In genomic region chr17:58289869-58290268, GRCh38 we compare ENCODE assay signal across 24 cellular contexts. TPM values are rescaled to one million over a fixed set of nuclear protein-coding genes. Genes with fewer than 3 reads are reported as not detected.
DNase-seq lines count a peak whose midpoint lies in the region; ATAC-seq and TF ChIP-seq lines count a peak whose summit lies in the region.
"Had no signal": no experiment of that assay in that cellular context is flagged by ENCODE, and none has a peak within 500 bp of the region (broad histone marks: within the 10 kb centered on the region; RNA-seq: fewer than 3 reads in every experiment).

No MANE protein-coding gene starts in this region.

- H3K9me3 ChIP-seq in upper lobe of left lung = no peaks in the 10 kb centered on the region
- H3K9me3 ChIP-seq: body of pancreas, suprapubic skin had no signal

- H3K27ac ChIP-seq in upper lobe of left lung = no peak overlapping the region
- H3K27ac ChIP-seq: body of pancreas, suprapubic skin had no signal

- no peak overlapping the region for H3K27ac Mint-ChIP-seq in osteocyte (ENCODE audit: unreplicated experiment)
- H3K27ac Mint-ChIP-seq in activated CD4-positive, alpha-beta T cell treated with anti-CD3 and anti-CD28 coated beads, Interleukin-2, amount 10 ng/mL, durations not matched to agents 24 days and 14 days = no peak overlapping the region
- H3K27ac Mint-ChIP-seq: activated CD8-positive, alpha-beta T cell treated with anti-CD3 and anti-CD28 coated beads for 36 hours; activated naive CD8-positive, alpha-beta T cell; natural killer cell treated with Interleukin-12 subunit alpha and Interleukin-12 subunit beta and Interleukin-15 and Interleukin-18, amount 100 ng/mL, for 72 hours; progenitor cell of endocrine pancreas had no signal

- H3K4me1 ChIP-seq in upper lobe of left lung = no peaks in the 10 kb centered on the region
- H3K4me1 ChIP-seq: body of pancreas, suprapubic skin had no signal

- no peaks in the 10 kb centered on the region for H3K27me3 ChIP-seq in upper lobe of left lung
- H3K27me3 ChIP-seq: body of pancreas had no signal

- H3K27me3 Mint-ChIP-seq in osteocyte (ENCODE audit: unreplicated experiment) = peaks cover 23% of the 10 kb centered on the region
- peaks cover 41% of the 10 kb centered on the region for H3K27me3 Mint-ChIP-seq in activated CD4-positive, alpha-beta T cell treated with anti-CD3 and anti-CD28 coated beads, Interleukin-2, amount 10 ng/mL, durations not matched to agents 24 days and 14 days

- no peaks in the 10 kb centered on the region for H3K36me3 Mint-ChIP-seq in osteocyte (ENCODE audit: unreplicated experiment)
- H3K36me3 Mint-ChIP-seq in activated CD4-positive, alpha-beta T cell treated with anti-CD3 and anti-CD28 coated beads, Interleukin-2, amount 10 ng/mL, durations not matched to agents 24 days and 14 days (ENCODE audit: low read depth) = no peaks in the 10 kb centered on the region
- H3K36me3 Mint-ChIP-seq: activated naive CD8-positive, alpha-beta T cell; natural killer cell treated with Interleukin-12 subunit alpha and Interleukin-12 subunit beta and Interleukin-15 and Interleukin-18, amount 100 ng/mL, for 72 hours; T-cell had no signal

- TF ChIP-seq POLR2A in upper lobe of left lung (IDR thresholded peaks at IDR 0.05) = no peak

- DNase-seq in NCI-H1105 treated with DMSO at 0.1 percent for 48 hours (lab: John Stamatoyannopoulos, UW) (peak; percentile 0), NCI-H1105 (lab: John Stamatoyannopoulos, UW) (no peak), LNCaP clone FGC (ENCODE audit: low read depth) (peak; percentile 15), SW480 (ENCODE audit: low spot score) (peak; percentile 46), osteocyte (ENCODE audit: extremely low spot score, unreplicated experiment) (peak; percentile 8), nucleus accumbens (lab: John Stamatoyannopoulos, UW) (no peak), upper lobe of left lung (no peak)
- DNase-seq in activated CD4-positive, alpha-beta T cell treated with anti-CD3 and anti-CD28 coated beads, Interleukin-2, amount 10 ng/mL, durations not matched to agents 24 days and 14 days = no peak
- DNase-seq: activated CD8-positive, alpha-beta T cell treated with anti-CD3 and anti-CD28 coated beads for 36 hours; activated T-cell treated with anti-CD3 and anti-CD28 coated beads, Interleukin-2, amount 50 U/mL, for 48 hours; body of pancreas; C1 segment of cervical spinal cord; KG1; mesenchymal stem cell; NCI-H1436; stimulated activated CD4-positive, alpha-beta T cell treated with anti-CD3 and anti-CD28 coated beads, Interleukin-4, amount 100 ng/mL, for 4 hours; T-cell had no signal

- no peaks in the 10 kb centered on the region for H3K36me3 ChIP-seq in upper lobe of left lung
- H3K36me3 ChIP-seq: suprapubic skin had no signal

- H3K9me3 Mint-ChIP-seq in osteocyte (ENCODE audit: unreplicated experiment) = no peaks in the 10 kb centered on the region
- no peaks in the 10 kb centered on the region for H3K9me3 Mint-ChIP-seq in activated CD4-positive, alpha-beta T cell treated with anti-CD3 and anti-CD28 coated beads, Interleukin-2, amount 10 ng/mL, durations not matched to agents 24 days and 14 days
- H3K9me3 Mint-ChIP-seq: activated CD8-positive, alpha-beta T cell treated with anti-CD3 and anti-CD28 coated beads for 36 hours; natural killer cell treated with Interleukin-12 subunit alpha and Interleukin-12 subunit beta and Interleukin-15 and Interleukin-18, amount 100 ng/mL, for 72 hours had no signal

- 25 to 35% methylated on average over 2 of the region's 2 CpGs for WGBS in upper lobe of left lung, 2 donors

- peaks cover 2% of the 10 kb centered on the region for H3K4me1 Mint-ChIP-seq in osteocyte (ENCODE audit: unreplicated experiment)
- no peaks in the 10 kb centered on the region for H3K4me1 Mint-ChIP-seq in activated CD4-positive, alpha-beta T cell treated with anti-CD3 and anti-CD28 coated beads, Interleukin-2, amount 10 ng/mL, durations not matched to agents 24 days and 14 days
- H3K4me1 Mint-ChIP-seq: T-cell had no signal

- H3K4me3 Mint-ChIP-seq in osteocyte (ENCODE audit: unreplicated experiment) = no peak overlapping the region
- no peak overlapping the region for H3K4me3 Mint-ChIP-seq in activated CD4-positive, alpha-beta T cell treated with anti-CD3 and anti-CD28 coated beads, Interleukin-2, amount 10 ng/mL, durations not matched to agents 24 days and 14 days
- H3K4me3 Mint-ChIP-seq: activated CD8-positive, alpha-beta T cell treated with anti-CD3 and anti-CD28 coated beads for 36 hours; activated naive CD8-positive, alpha-beta T cell; natural killer cell treated with Interleukin-12 subunit alpha and Interleukin-12 subunit beta and Interleukin-15 and Interleukin-18, amount 100 ng/mL, for 72 hours; T-cell had no signal

- no peak overlapping the region for H3K4me3 ChIP-seq in LNCaP clone FGC (ENCODE audit: low read depth, low read length)
- H3K4me3 ChIP-seq in upper lobe of left lung = no peak overlapping the region
- H3K4me3 ChIP-seq: body of pancreas, suprapubic skin had no signal

- TF ChIP-seq CTCF in LNCaP clone FGC (IDR thresholded peaks at IDR 0.05; ENCODE audit: control insufficient read depth, extremely low read depth, insufficient read depth) = no peak
- TF ChIP-seq CTCF in osteocyte (IDR thresholded peaks at IDR 0.05) = no peak
- no peak for TF ChIP-seq CTCF in upper lobe of left lung (IDR thresholded peaks at IDR 0.05)

- intact Hi-C loops in activated CD4-positive, alpha-beta T cell treated with anti-CD3 and anti-CD28 coated beads, Interleukin-2, amount 10 ng/mL, durations not matched to agents 24 days and 14 days (cut with micrococcal nuclease) = no loop called here

- ATAC-seq in upper lobe of left lung (ENCODE audit: low FRiP score in 2 of 2) = no peak
- ATAC-seq: activated CD8-positive, alpha-beta T cell treated with anti-CD3 and anti-CD28 coated beads for 36 hours; body of pancreas; natural killer cell treated with Interleukin-12 subunit alpha and Interleukin-12 subunit beta and Interleukin-15 and Interleukin-18, amount 100 ng/mL, for 72 hours; Right ventricle myocardium inferior; T-cell had no signal

- no peak for TF ChIP-seq EP300 in upper lobe of left lung (IDR thresholded peaks at IDR 0.05)

RNA-seq across cellular contexts. Expression of gene MPO, which starts 9.1 kb away (rescaled TPM):
- not detected in 2 replicates for total RNA-seq in osteocyte
- not detected in 2 replicates for total RNA-seq in activated CD4-positive, alpha-beta T cell treated with anti-CD3 and anti-CD28 coated beads, Interleukin-2, amount 10 ng/mL, durations not matched to agents 24 days and 14 days
- 1 to 10 TPM in 4 of 6 donors, under 1 TPM in 2; 0.71 to 4.6 (median 1.0) TPM for total RNA-seq in upper lobe of left lung
- total RNA-seq: A172; activated CD8-positive, alpha-beta T cell treated with anti-CD3 and anti-CD28 coated beads for 36 hours; body of pancreas; natural killer cell treated with Interleukin-12 subunit alpha and Interleukin-12 subunit beta and Interleukin-15 and Interleukin-18, amount 100 ng/mL, for 72 hours; progenitor cell of endocrine pancreas; suprapubic skin had no signal

RNA-seq across cellular contexts. Expression of gene TSPOAP1, which starts 38.7 kb away (rescaled TPM):
- total RNA-seq in osteocyte (0.05 TPM in 1 of 2 replicates, not detected in the other), upper lobe of left lung (10 to 100 TPM; 14.0 to 50.3 (median 24.1) TPM)
- total RNA-seq in activated CD4-positive, alpha-beta T cell treated with anti-CD3 and anti-CD28 coated beads, Interleukin-2, amount 10 ng/mL, durations not matched to agents 24 days and 14 days = 22.6 and 23.6 TPM in 2 replicates
- total RNA-seq: A172 had no signal

RNA-seq across cellular contexts. Expression of gene LPO, which starts 51.5 kb away (rescaled TPM):
- total RNA-seq in osteocyte = not detected in 2 replicates
- not detected in 2 replicates for total RNA-seq in activated CD4-positive, alpha-beta T cell treated with anti-CD3 and anti-CD28 coated beads, Interleukin-2, amount 10 ng/mL, durations not matched to agents 24 days and 14 days
- not detected for total RNA-seq in upper lobe of left lung
- total RNA-seq: A172; activated CD8-positive, alpha-beta T cell treated with anti-CD3 and anti-CD28 coated beads for 36 hours; body of pancreas; frontal cortex; natural killer cell treated with Interleukin-12 subunit alpha and Interleukin-12 subunit beta and Interleukin-15 and Interleukin-18, amount 100 ng/mL, for 72 hours; progenitor cell of endocrine pancreas; Right ventricle myocardium inferior; T-cell had no signal

Comparison
In these comparisons a context has a peak if more than half of its experiments do, and no peak if none do; other contexts are left out.
1. DNase-seq: peak in NCI-H1105 treated with DMSO at 0.1 percent for 48 hours (single experiment), LNCaP clone FGC (single experiment), SW480 (single experiment) and osteocyte (single experiment); none in NCI-H1105 (single experiment), nucleus accumbens (0 of 56), activated CD4-positive, alpha-beta T cell treated with anti-CD3 and anti-CD28 coated beads, Interleukin-2, amount 10 ng/mL, durations not matched to agents 24 days and 14 days (single experiment) and upper lobe of left lung (0 of 2).
2. RNA of gene TSPOAP1, which starts 38.7 kb away (total RNA-seq): 14.0 to 50.3 TPM in upper lobe of left lung and 22.6 to 23.6 TPM in activated CD4-positive, alpha-beta T cell treated with anti-CD3 and anti-CD28 coated beads, Interleukin-2, amount 10 ng/mL, durations not matched to agents 24 days and 14 days; 0.05 TPM in osteocyte; every median in the first group is over 10 times any median in the second.